In genomic region chr1:164586619-164587018, GRCh38 we compare ENCODE assay signal across 2 cellular contexts.
TF ChIP-seq lines count a peak whose summit lies in the region.

No MANE protein-coding gene starts in this region.

TF ChIP-seq in GM23338, 12 proteins besides CTCF, POLR2A, EP300 and RAD21 (continued from another document):
- no peak for TF ChIP-seq REST (IDR thresholded peaks at IDR 0.05; ENCODE audit: unreplicated experiment)
- TF ChIP-seq CREB1 (CRISPR knock-in tag; IDR thresholded peaks at IDR 0.05; ENCODE audit: low read depth), result no peak
- no peak for TF ChIP-seq STAT1 (IDR thresholded peaks at IDR 0.05; ENCODE audit: unreplicated experiment)
- TF ChIP-seq JUNB (IDR thresholded peaks at IDR 0.05; ENCODE audit: unreplicated experiment), result no peak

TF ChIP-seq in SK-N-SH, 30 proteins besides CTCF, POLR2A, EP300 and RAD21 (continued from another document):
- no peak for TF ChIP-seq USF1 (IDR thresholded peaks at IDR 0.05; ENCODE audit: borderline replicate concordance, low read depth)
- no peak for TF ChIP-seq SIN3A (IDR thresholded peaks at IDR 0.05; ENCODE audit: borderline replicate concordance, low read depth, low read length)
- no peak for TF ChIP-seq GATA2 (CRISPR knock-in tag; IDR thresholded peaks at IDR 0.05)
- TF ChIP-seq NRF1 (IDR thresholded peaks at IDR 0.05; ENCODE audit: low read depth, low read length), result no peak
- TF ChIP-seq SMC3 (IDR thresholded peaks at IDR 0.05; ENCODE audit: low read depth, low read length), result no peak
- TF ChIP-seq FOSL2 (IDR thresholded peaks at IDR 0.05; ENCODE audit: borderline replicate concordance, low read depth), result no peak
- TF ChIP-seq POLR2AphosphoS5 (IDR thresholded peaks at IDR 0.05; ENCODE audit: low read depth, low read length), result no peak
- no peak for TF ChIP-seq RFX5 (IDR thresholded peaks at IDR 0.05; ENCODE audit: low read length)
TF ChIP-seq in SK-N-SH: peak in this region for 0.
